ENCODE assay signal across 19 cellular contexts in the genomic region with DNA sequence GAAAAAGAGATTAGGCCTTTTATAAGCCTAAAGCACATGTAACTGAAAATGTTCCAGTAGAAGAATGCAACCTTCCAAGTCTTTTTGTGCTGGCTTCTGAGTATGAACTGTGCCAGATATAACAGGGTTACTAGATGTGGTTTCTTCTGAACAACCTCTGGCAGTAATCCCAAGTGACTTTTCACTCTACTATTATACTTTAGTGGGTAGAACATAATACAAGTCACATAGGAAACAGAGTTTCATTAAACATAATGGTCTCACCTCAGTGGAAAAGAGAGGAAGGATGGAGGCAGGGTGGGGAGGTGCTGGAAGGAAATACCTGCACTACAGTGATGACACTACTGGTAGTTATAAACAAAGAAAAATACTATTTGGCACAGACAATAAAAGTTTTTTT.
DNase-seq lines count a peak whose midpoint lies in the region; ATAC-seq and TF ChIP-seq lines count a peak whose summit lies in the region.
"Had no signal": no experiment of that assay in that cellular context is flagged by ENCODE, and none has a peak within 500 bp of the region (broad histone marks: within the 10 kb centered on the region; RNA-seq: fewer than 3 reads in every experiment).

No MANE protein-coding gene starts in this region.

- H3K36me3 Mint-ChIP-seq in HFFc6 (ENCODE audit: low read depth), result no peaks in the 10 kb centered on the region
- peaks cover 7% of the 10 kb centered on the region for H3K36me3 Mint-ChIP-seq in central memory CD8-positive, alpha-beta T cell (ENCODE audit: insufficient read depth)
- H3K36me3 Mint-ChIP-seq in activated T-cell treated with anti-CD3 and anti-CD28 coated beads, Interleukin-2, amount 50 U/mL, for 72 hours (ENCODE audit: insufficient read depth in 2 of 2), result no peaks in the 10 kb centered on the region

- H3K27me3 Mint-ChIP-seq in HFFc6 (ENCODE audit: insufficient read depth), result peaks cover 1% of the 10 kb centered on the region; the same call in 1 of the 2 replicates
- H3K27me3 Mint-ChIP-seq in central memory CD8-positive, alpha-beta T cell, result no peaks in the 10 kb centered on the region
- H3K27me3 Mint-ChIP-seq in activated T-cell treated with anti-CD3 and anti-CD28 coated beads, Interleukin-2, amount 50 U/mL, for 72 hours (ENCODE audit: low read depth), result no peaks in the 10 kb centered on the region
- H3K27me3 Mint-ChIP-seq: activated CD4-positive, alpha-beta memory T cell treated with anti-CD3 and anti-CD28 coated beads, Interleukin-2, amount 10 ng/mL, durations not matched to agents 7 days and 5 days; memory B cell had no signal

- ATAC-seq in central memory CD8-positive, alpha-beta T cell (replicated peaks; ENCODE audit: extremely low read depth, poor library complexity, severe bottlenecking), result no peak
- peak; percentile 27 for ATAC-seq in left colon
- ATAC-seq in activated T-cell treated with anti-CD3 and anti-CD28 coated beads, Interleukin-2, amount 50 U/mL, for 72 hours (replicated peaks in 1 of 2), result no peak
- ATAC-seq: foreskin keratinocyte, right lobe of liver had no signal

- DNase-seq in AG08396 (ENCODE audit: low spot score), result peak; percentile 13
- DNase-seq in HFFc6, result peak; percentile 50
- DNase-seq in central memory CD8-positive, alpha-beta T cell (ENCODE audit: low spot score in 2 of 2), result no peak
- no peak for DNase-seq in left colon
- DNase-seq in activated CD4-positive, alpha-beta T cell treated with anti-CD3 and anti-CD28 coated beads, Interleukin-2, amount 50 U/mL, for 1 hour, result no peak
- no peak for DNase-seq in effector CD4-positive, alpha-beta T cell
- DNase-seq in HuH-7 (ENCODE audit: low spot score), result no peak
- DNase-seq in activated T-cell treated with anti-CD3 and anti-CD28 coated beads, Interleukin-2, amount 50 U/mL, for 72 hours, result no peak
- DNase-seq: activated CD4-positive, alpha-beta memory T cell treated with anti-CD3 and anti-CD28 coated beads, Interleukin-2, amount 10 ng/mL, durations not matched to agents 7 days and 5 days; AML-193; dorsolateral prefrontal cortex; foreskin keratinocyte; NCI-H1105; NK-92 treated with Interleukin-12 subunit alpha and Interleukin-12 subunit beta, amount 100 ng/mL, for 24 hours; right lobe of liver; stimulated activated CD4-positive, alpha-beta T cell treated with anti-CD3 and anti-CD28 coated beads, Interleukin-4, amount 100 ng/mL, for 24 hours; thyroid gland had no signal

- H3K27ac Mint-ChIP-seq in HFFc6, result peak overlapping the region; percentile 15
- H3K27ac Mint-ChIP-seq in central memory CD8-positive, alpha-beta T cell (ENCODE audit: low read depth), result peak overlapping the region; percentile 56
- H3K27ac Mint-ChIP-seq in activated T-cell treated with anti-CD3 and anti-CD28 coated beads, Interleukin-2, amount 50 U/mL, for 72 hours, result no peak overlapping the region
- H3K27ac Mint-ChIP-seq: activated CD4-positive, alpha-beta memory T cell treated with anti-CD3 and anti-CD28 coated beads, Interleukin-2, amount 10 ng/mL, durations not matched to agents 7 days and 5 days had no signal

- no peak for TF ChIP-seq CTCF in HFFc6 (IDR thresholded peaks at IDR 0.05)

- H3K4me3 Mint-ChIP-seq in HFFc6, result no peak overlapping the region
- no peak overlapping the region for H3K4me3 Mint-ChIP-seq in central memory CD8-positive, alpha-beta T cell
- no peak overlapping the region for H3K4me3 Mint-ChIP-seq in activated T-cell treated with anti-CD3 and anti-CD28 coated beads, Interleukin-2, amount 50 U/mL, for 72 hours
- H3K4me3 Mint-ChIP-seq: activated CD4-positive, alpha-beta memory T cell treated with anti-CD3 and anti-CD28 coated beads, Interleukin-2, amount 10 ng/mL, durations not matched to agents 7 days and 5 days; memory B cell; neural crest cell had no signal

- H3K4me1 Mint-ChIP-seq in HFFc6 (ENCODE audit: low read depth), result peaks cover 50% of the 10 kb centered on the region
- H3K4me1 Mint-ChIP-seq in central memory CD8-positive, alpha-beta T cell, result peaks cover 39% of the 10 kb centered on the region
- H3K4me1 Mint-ChIP-seq in activated T-cell treated with anti-CD3 and anti-CD28 coated beads, Interleukin-2, amount 50 U/mL, for 72 hours (ENCODE audit: low read depth), result peaks cover 29% of the 10 kb centered on the region

- intact Hi-C loops in left colon (cut with DNase I, micrococcal nuclease), result no loop called here

- H3K9me3 Mint-ChIP-seq in HFFc6, result no peaks in the 10 kb centered on the region
- no peaks in the 10 kb centered on the region for H3K9me3 Mint-ChIP-seq in central memory CD8-positive, alpha-beta T cell
- no peaks in the 10 kb centered on the region for H3K9me3 Mint-ChIP-seq in activated T-cell treated with anti-CD3 and anti-CD28 coated beads, Interleukin-2, amount 50 U/mL, for 72 hours
- H3K9me3 Mint-ChIP-seq: activated CD4-positive, alpha-beta memory T cell treated with anti-CD3 and anti-CD28 coated beads, Interleukin-2, amount 10 ng/mL, durations not matched to agents 7 days and 5 days; memory B cell; neural crest cell had no signal

Comparison
In these comparisons a context has a peak if more than half of its experiments do, and no peak if none do; other contexts are left out.
1. DNase-seq: peak in AG08396 (single experiment) and HFFc6 (single experiment); none in central memory CD8-positive, alpha-beta T cell (0 of 2), left colon (0 of 2), activated CD4-positive, alpha-beta T cell treated with anti-CD3 and anti-CD28 coated beads, Interleukin-2, amount 50 U/mL, for 1 hour (single experiment), effector CD4-positive, alpha-beta T cell (single experiment), HuH-7 (single experiment) and activated T-cell treated with anti-CD3 and anti-CD28 coated beads, Interleukin-2, amount 50 U/mL, for 72 hours (0 of 2).